Comparison of ENCODE assay signal across 17 cellular contexts in genomic region chr1:28266920-28267322, GRCh38. TPM values are rescaled to one million over a fixed set of nuclear protein-coding genes. Genes with fewer than 3 reads are reported as not detected.
A peak's percentile ranks its signal among the peaks of the same experiment; 100 is the strongest.
DNase-seq lines count a peak whose midpoint lies in the region; ATAC-seq, FAIRE-seq and TF ChIP-seq lines count a peak whose summit lies in the region.
"Had no signal": no experiment of that assay in that cellular context is flagged by ENCODE, and none has a peak within 500 bp of the region (broad histone marks: within the 10 kb centered on the region; RNA-seq: fewer than 3 reads in every experiment).

No MANE protein-coding gene starts in this region.

- H3K4me3 ChIP-seq in HEK293 (ENCODE audit: low read depth, low read length) (no peak overlapping the region), fibroblast of pulmonary artery (replicated peaks; ENCODE audit: low read depth, low read length) (no peak overlapping the region), pancreas (no peak overlapping the region)
- H3K4me3 ChIP-seq: cardiac muscle cell, HAP-1, lung, PC-9 had no signal

- H3K9me3 ChIP-seq in HEK293 (ENCODE audit: control insufficient read depth, insufficient read depth, low read depth, low read length): no peaks in the 10 kb centered on the region
- H3K9me3 ChIP-seq in pancreas: no peaks in the 10 kb centered on the region
- H3K9me3 ChIP-seq: HAP-1 had no signal

- peak in 3 of 4 donors; percentile 24 to 61 (median 57) for ATAC-seq in pancreas
- ATAC-seq in GM21717 (IDR thresholded peaks at IDR 0.05; ENCODE audit: unreplicated experiment): no peak
- no peak for ATAC-seq in HG02981 (IDR thresholded peaks at IDR 0.05; ENCODE audit: unreplicated experiment)
- ATAC-seq: activated T-cell treated with anti-CD3 and anti-CD28 coated beads, Interleukin-2, amount 50 U/mL, for 4 hours; naive thymus-derived CD4-positive, alpha-beta T cell had no signal

- H3K27me3 ChIP-seq in pancreas: no peaks in the 10 kb centered on the region
- H3K27me3 ChIP-seq: cardiac muscle cell had no signal

- H3K4me1 ChIP-seq in HEK293 (ENCODE audit: control insufficient read depth, insufficient read depth, low read length) (peaks cover 11% of the 10 kb centered on the region), pancreas (peaks cover 6 to 13% (median 11%) of the 10 kb centered on the region in 3 donors)

- intact Hi-C loops in pancreas (cut with DNase I): loop anchor here in 1 of 3 donors (10.0 kb wide), 1 partner anchor 58 kb away; the partner anchor contains the start of gene MED18

- H3K36me3 ChIP-seq in HEK293 (ENCODE audit: control insufficient read depth in 2 of 2, insufficient read depth in 1 of 2, low read length in 2 of 2) (peaks cover 0 to 38% of the 10 kb centered on the region in 2 experiments; a peak in 2 of 3 replicates), pancreas (no peaks in the 10 kb centered on the region)

- POLR2A ChIA-PET in HEK293 (lab: Yijun Ruan, JAX): interaction anchor here (0.9 to 2.4 kb wide), 2 partner anchors 18 to 62 kb away, joined by 4 to 8 read pairs; partner anchors contain the start of gene MED18

- no peak for FAIRE-seq in pancreas (lab: Jason Lieb, UNC)

- H3K27ac ChIP-seq in HEK293 (ENCODE audit: extremely low read depth, low read depth, low read length): no peak overlapping the region
- peak overlapping the region in 2 of 4 donors; percentile 13 to 37 for H3K27ac ChIP-seq in pancreas
- H3K27ac ChIP-seq: cardiac muscle cell, PC-9 had no signal

- CTCF ChIA-PET in HEK293 (lab: Yijun Ruan, JAX): interaction anchor here (0.9 to 2.6 kb wide), 3 partner anchors 18 to 610 kb away, joined by 3 to 13 read pairs (median 5); no protein-coding TSS in a partner anchor

- DNase-seq in fibroblast of pulmonary artery (ENCODE audit: low read depth) (peak; percentile 43), pancreas (no peak)
- no peak for DNase-seq in activated CD4-positive, alpha-beta T cell treated with anti-CD3 and anti-CD28 coated beads, Interleukin-2, amount 50 U/mL, for 1 hour
- DNase-seq: activated CD4-positive, alpha-beta memory T cell treated with anti-CD3 and anti-CD28 coated beads for 36 hours; activated T-cell treated with anti-CD3 and anti-CD28 coated beads, Interleukin-2, amount 50 U/mL, for 4 hours; effector CD8-positive, alpha-beta T cell; naive thymus-derived CD4-positive, alpha-beta T cell; NCI-H2081 treated with DMSO at 0.1 percent for 48 hours; NCI-H69; PC-9; substantia nigra had no signal

- no peak for TF ChIP-seq CTCF in HEK293 (tag by site-specific recombination; IDR thresholded peaks at IDR 0.05)
- no peak for TF ChIP-seq CTCF in fibroblast of pulmonary artery (IDR thresholded peaks at IDR 0.05; ENCODE audit: low read length, missing control alignments)
- no peak for TF ChIP-seq CTCF in pancreas (IDR thresholded peaks at IDR 0.05)

- WGBS in pancreas, 2 donors: 40 to 43% methylated on average over 5 of the region's 5 CpGs

TF ChIP-seq in HEK293, 187 proteins besides CTCF, POLR2A, EP300 and RAD21:
- TF ChIP-seq TSHZ1 (tag by site-specific recombination; IDR thresholded peaks at IDR 0.05; ENCODE audit: borderline replicate concordance): no peak
- TF ChIP-seq ZNF449 (tag by site-specific recombination; IDR thresholded peaks at IDR 0.05): peak; percentile 96
- TF ChIP-seq ZNF423 (tag by site-specific recombination; IDR thresholded peaks at IDR 0.05): 0 out of 2 replicates have a peak, but pooled peaks have one; percentile 23
- TF ChIP-seq ZNF837 (tag by site-specific recombination; IDR thresholded peaks at IDR 0.05): no peak
- peak; percentile 88 for TF ChIP-seq ZIC2 (tag by site-specific recombination; IDR thresholded peaks at IDR 0.05)
- peak; percentile 22; the same call in 1 of the 2 replicates for TF ChIP-seq ZFHX2 (tag by site-specific recombination; conservative IDR thresholded peaks at IDR 0.05)
- peak; percentile 36; the same call in 1 of the 2 replicates for TF ChIP-seq EGR2 (tag by site-specific recombination; IDR thresholded peaks at IDR 0.05; ENCODE audit: low read depth)
- no peak for TF ChIP-seq KLF9 (tag by site-specific recombination; IDR thresholded peaks at IDR 0.05; ENCODE audit: low read depth)
- peak; percentile 69 for TF ChIP-seq ZNF341 (tag by site-specific recombination; IDR thresholded peaks at IDR 0.05; ENCODE audit: low read depth)
- TF ChIP-seq PRDM10 (tag by site-specific recombination; IDR thresholded peaks at IDR 0.05): peak; percentile 36; the same call in 1 of the 2 replicates

RNA-seq across cellular contexts. Expression of gene SESN2, which starts 7.6 kb away (rescaled TPM):
- 10 to 100 TPM in 1 of 6 donors, 1 to 10 TPM in 5; 4.0 to 38.3 (median 7.3) TPM for total RNA-seq in pancreas
- polyA plus RNA-seq in pancreas: 1 to 10 TPM; 5.7 to 9.7 TPM

RNA-seq across cellular contexts. Expression of gene ATP5IF1, which starts 31.0 kb away (rescaled TPM):
- 10 to 100 TPM; 37.9 to 64.0 (median 53.9) TPM for total RNA-seq in pancreas
- 100 to 1,000 TPM; 204 to 239 TPM for polyA plus RNA-seq in pancreas

RNA-seq across cellular contexts. Expression of gene DNAJC8, which starts 34.1 kb away (rescaled TPM):
- 10 to 100 TPM; 12.1 to 30.8 (median 16.6) TPM for total RNA-seq in pancreas
- 10 to 100 TPM; 23.5 to 45.1 TPM for polyA plus RNA-seq in pancreas

Comparison
In these comparisons a context has a peak if more than half of its experiments do, and no peak if none do; other contexts are left out.
1. ATAC-seq: peak in pancreas (3 of 4); none in GM21717 (single experiment) and HG02981 (single experiment).